10 cellular contexts compared by ENCODE assay signal in the genomic region with DNA sequence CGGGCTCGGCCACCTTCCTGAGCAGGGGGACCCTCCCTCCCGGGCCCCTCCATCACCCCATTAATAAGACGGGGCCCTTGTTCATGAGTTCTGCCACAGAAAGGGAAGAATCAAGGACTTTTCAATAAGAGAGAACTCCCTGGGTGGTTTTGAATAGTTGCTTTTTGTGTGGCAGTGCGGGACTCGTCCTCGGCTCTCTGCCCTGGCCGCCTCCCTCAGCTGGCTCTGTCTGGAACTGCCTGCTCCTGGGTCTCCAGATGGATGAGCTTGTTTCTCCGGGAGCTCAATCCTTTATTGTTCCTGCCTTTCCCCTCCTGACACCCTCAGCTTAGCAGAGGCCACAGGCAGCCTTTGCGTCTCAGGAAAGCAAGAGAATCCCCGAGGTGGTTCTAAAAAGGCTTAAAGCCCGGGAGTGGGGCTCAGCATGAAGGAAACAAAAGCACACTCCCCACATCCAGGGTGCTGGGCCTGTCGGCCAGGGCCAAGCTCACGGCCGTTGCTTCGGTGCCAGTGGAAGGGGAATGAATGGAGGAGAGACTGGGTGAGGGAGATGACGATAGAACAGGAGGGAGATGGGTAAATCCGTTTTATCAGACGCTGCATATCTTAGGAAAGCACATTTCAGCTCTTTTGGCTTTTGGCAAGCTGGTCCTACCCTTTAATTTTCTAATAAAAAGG.
DNase-seq lines count a peak whose midpoint lies in the region; ATAC-seq and TF ChIP-seq lines count a peak whose summit lies in the region.
"Had no signal": no experiment of that assay in that cellular context is flagged by ENCODE, and none has a peak within 500 bp of the region (broad histone marks: within the 10 kb centered on the region; RNA-seq: fewer than 3 reads in every experiment).

No MANE protein-coding gene starts in this region.

- H3K4me3 ChIP-seq in left ventricle myocardium inferior (no peak overlapping the region), rectal smooth muscle tissue (ENCODE audit: low read length) (peak overlapping the region; percentile 42)

- no peaks in the 10 kb centered on the region for H3K27me3 ChIP-seq in left ventricle myocardium inferior (ENCODE audit: low read depth)
- no peaks in the 10 kb centered on the region for H3K27me3 ChIP-seq in rectal smooth muscle tissue (ENCODE audit: control insufficient read depth, insufficient read depth, low read length)

- H3K27me3 Mint-ChIP-seq in activated naive CD8-positive, alpha-beta T cell treated with anti-CD3 and anti-CD28 coated beads, Interleukin-2, amount 10 ng/mL, durations not matched to agents 7 days and 5 days: no peaks in the 10 kb centered on the region
- H3K27me3 Mint-ChIP-seq: dendritic cell treated with granulocyte-macrophage colony-stimulating factor and Interleukin-4, amounts not matched to agents 40 ng/mL and 50 ng/mL, for 4 days had no signal

- peaks cover 23% of the 10 kb centered on the region for H3K4me1 Mint-ChIP-seq in activated naive CD8-positive, alpha-beta T cell treated with anti-CD3 and anti-CD28 coated beads, Interleukin-2, amount 10 ng/mL, durations not matched to agents 7 days and 5 days

- no peak overlapping the region for H3K9ac ChIP-seq in rectal smooth muscle tissue (ENCODE audit: low read length)

- H3K27ac Mint-ChIP-seq in activated naive CD8-positive, alpha-beta T cell treated with anti-CD3 and anti-CD28 coated beads, Interleukin-2, amount 10 ng/mL, durations not matched to agents 7 days and 5 days: peak overlapping the region; percentile 54
- H3K27ac Mint-ChIP-seq: dendritic cell treated with granulocyte-macrophage colony-stimulating factor and Interleukin-4, amounts not matched to agents 40 ng/mL and 50 ng/mL, for 4 days had no signal

- POLR2A ChIA-PET in activated naive CD8-positive, alpha-beta T cell treated with anti-CD3 and anti-CD28 coated beads, Interleukin-2, amount 10 ng/mL, durations not matched to agents 7 days and 5 days (lab: Charles Lee): interaction anchor here (2.8 kb wide), 1 partner anchor 9 kb away, joined by 15 read pairs; no protein-coding TSS in a partner anchor
- POLR2A ChIA-PET in HEK293T (lab: Yijun Ruan, JAX): no interaction called here

- H3K9me3 Mint-ChIP-seq in activated naive CD8-positive, alpha-beta T cell treated with anti-CD3 and anti-CD28 coated beads, Interleukin-2, amount 10 ng/mL, durations not matched to agents 7 days and 5 days: no peaks in the 10 kb centered on the region
- H3K9me3 Mint-ChIP-seq: dendritic cell treated with granulocyte-macrophage colony-stimulating factor and Interleukin-4, amounts not matched to agents 40 ng/mL and 50 ng/mL, for 4 days had no signal

- H3K4me1 ChIP-seq in left ventricle myocardium inferior: peaks cover 81% of the 10 kb centered on the region
- peaks cover 43% of the 10 kb centered on the region for H3K4me1 ChIP-seq in rectal smooth muscle tissue (ENCODE audit: control insufficient read depth, insufficient read depth, low read length)

- no peak overlapping the region for H3K4me3 Mint-ChIP-seq in activated naive CD8-positive, alpha-beta T cell treated with anti-CD3 and anti-CD28 coated beads, Interleukin-2, amount 10 ng/mL, durations not matched to agents 7 days and 5 days
- H3K4me3 Mint-ChIP-seq: dendritic cell treated with granulocyte-macrophage colony-stimulating factor and Interleukin-4, amounts not matched to agents 40 ng/mL and 50 ng/mL, for 4 days had no signal

- CTCF ChIA-PET in HEK293T (lab: Yijun Ruan, JAX): no interaction called here

- no peak for ATAC-seq in activated naive CD8-positive, alpha-beta T cell treated with anti-CD3 and anti-CD28 coated beads, Interleukin-2, amount 10 ng/mL, durations not matched to agents 7 days and 5 days (ENCODE audit: low read depth)
- ATAC-seq in stimulated activated naive CD8-positive, alpha-beta T cell treated with anti-CD3 and anti-CD28 coated beads, Interleukin-15, Interleukin-2, amounts not matched to agents 100 U/mL and 50 U/mL, for 24 hours: no peak
- ATAC-seq in GM18520 (IDR thresholded peaks at IDR 0.05; ENCODE audit: unreplicated experiment): no peak

- no peaks in the 10 kb centered on the region for H3K9me3 ChIP-seq in left ventricle myocardium inferior (replicated peaks)

- H3K36me3 ChIP-seq in left ventricle myocardium inferior (no peaks in the 10 kb centered on the region), rectal smooth muscle tissue (ENCODE audit: control insufficient read depth, insufficient read depth, low read length) (no peaks in the 10 kb centered on the region)

- peak overlapping the region; percentile 50 for H3K27ac ChIP-seq in left ventricle myocardium inferior (replicated peaks)
- H3K27ac ChIP-seq in rectal smooth muscle tissue (ENCODE audit: low read depth, low read length): peak overlapping the region; percentile 77
- H3K27ac ChIP-seq: HL-60 had no signal

- peak; percentile 45 for TF ChIP-seq CTCF in left ventricle myocardium inferior (IDR thresholded peaks at IDR 0.05; ENCODE audit: borderline replicate concordance)

- intact Hi-C loops in left ventricle myocardium inferior (cut with micrococcal nuclease): no loop called here

- peaks cover 2% of the 10 kb centered on the region for H3K36me3 Mint-ChIP-seq in activated naive CD8-positive, alpha-beta T cell treated with anti-CD3 and anti-CD28 coated beads, Interleukin-2, amount 10 ng/mL, durations not matched to agents 7 days and 5 days

- DNase-seq in ELF-1 (ENCODE audit: low read depth, low spot score): peak; percentile 67
- DNase-seq in activated naive CD8-positive, alpha-beta T cell treated with anti-CD3 and anti-CD28 coated beads, Interleukin-2, amount 10 ng/mL, durations not matched to agents 7 days and 5 days: no peak
- DNase-seq in left ventricle myocardium inferior: no peak
- no peak for DNase-seq in HEK293T (ENCODE audit: extremely low spot score)
- DNase-seq in stimulated activated naive CD8-positive, alpha-beta T cell treated with anti-CD3 and anti-CD28 coated beads, Interleukin-15, Interleukin-2, amounts not matched to agents 100 U/mL and 50 U/mL, for 24 hours: no peak
- no peak for DNase-seq in activated effector memory CD4-positive, alpha-beta T cell treated with anti-CD3 and anti-CD28 coated beads, Interleukin-2, amount 50 U/mL, for 16 hours

TF ChIP-seq in HEK293T, 16 proteins besides CTCF, POLR2A, EP300 and RAD21:
- TF ChIP-seq, protein P1, sequence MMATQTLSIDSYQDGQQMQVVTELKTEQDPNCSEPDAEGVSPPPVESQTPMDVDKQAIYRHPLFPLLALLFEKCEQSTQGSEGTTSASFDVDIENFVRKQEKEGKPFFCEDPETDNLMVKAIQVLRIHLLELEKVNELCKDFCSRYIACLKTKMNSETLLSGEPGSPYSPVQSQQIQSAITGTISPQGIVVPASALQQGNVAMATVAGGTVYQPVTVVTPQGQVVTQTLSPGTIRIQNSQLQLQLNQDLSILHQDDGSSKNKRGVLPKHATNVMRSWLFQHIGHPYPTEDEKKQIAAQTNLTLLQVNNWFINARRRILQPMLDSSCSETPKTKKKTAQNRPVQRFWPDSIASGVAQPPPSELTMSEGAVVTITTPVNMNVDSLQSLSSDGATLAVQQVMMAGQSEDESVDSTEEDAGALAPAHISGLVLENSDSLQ (IDR thresholded peaks at IDR 0.05): no peak
- TF ChIP-seq FOXA1 (IDR thresholded peaks at IDR 0.05): no peak
- no peak for TF ChIP-seq ZNF384 (IDR thresholded peaks at IDR 0.05)
- no peak for TF ChIP-seq FOXM1 (IDR thresholded peaks at IDR 0.05; ENCODE audit: borderline replicate concordance)
- TF ChIP-seq NFRKB (IDR thresholded peaks at IDR 0.05): no peak
- TF ChIP-seq LEF1 (IDR thresholded peaks at IDR 0.05; ENCODE audit: borderline replicate concordance): no peak
- no peak for TF ChIP-seq TARDBP (IDR thresholded peaks at IDR 0.05)
- TF ChIP-seq ELF4 (IDR thresholded peaks at IDR 0.05): no peak
- no peak for TF ChIP-seq L3MBTL2 (conservative IDR thresholded peaks at IDR 0.05)
- no peak for TF ChIP-seq FOXK2 (IDR thresholded peaks at IDR 0.05)
- TF ChIP-seq BHLHE40 (IDR thresholded peaks at IDR 0.05; ENCODE audit: borderline replicate concordance): no peak
- TF ChIP-seq CTBP1 (IDR thresholded peaks at IDR 0.05; ENCODE audit: borderline replicate concordance): no peak
- no peak for TF ChIP-seq SP1 (IDR thresholded peaks at IDR 0.05)
- no peak for TF ChIP-seq HDGF (IDR thresholded peaks at IDR 0.05; ENCODE audit: borderline replicate concordance)
- TF ChIP-seq SUZ12 (IDR thresholded peaks at IDR 0.05): no peak
- no peak for TF ChIP-seq ARNT (IDR thresholded peaks at IDR 0.05)
